In the genomic region with DNA sequence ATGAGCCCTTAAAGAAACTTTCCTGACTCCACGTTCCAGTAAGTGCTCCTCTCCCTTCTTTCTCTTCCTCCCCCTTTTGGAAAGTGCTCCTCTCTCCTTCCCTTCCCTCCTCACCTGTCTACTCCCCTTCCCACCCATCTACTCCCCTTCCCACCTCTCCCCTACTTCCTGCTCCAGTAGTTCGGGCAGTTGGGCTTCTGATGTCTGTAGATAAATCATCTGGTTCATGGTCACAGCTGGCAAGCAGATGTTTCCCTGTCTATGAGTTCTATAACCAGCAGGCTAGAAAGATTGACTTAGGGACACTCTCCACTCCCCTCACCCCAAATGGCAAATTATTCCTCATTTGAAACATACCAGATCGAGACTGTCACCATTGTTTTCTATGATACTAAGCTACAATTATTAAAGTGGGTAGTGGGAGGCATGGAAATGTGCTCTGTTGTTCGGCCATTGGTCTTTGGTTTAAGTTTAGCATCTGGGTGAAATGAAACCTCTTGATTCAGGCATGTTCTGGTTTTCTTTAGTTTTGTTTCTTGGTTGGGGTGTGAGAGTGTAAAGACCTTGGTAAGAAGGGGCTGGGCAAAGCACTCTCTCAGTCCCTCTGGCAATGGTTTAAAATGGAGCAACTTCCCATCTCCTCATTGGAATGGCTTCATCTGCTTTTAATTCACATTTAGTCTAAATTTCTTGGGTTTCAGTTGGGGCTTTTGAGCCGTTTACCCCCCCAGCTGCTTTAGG, we compare ENCODE assay signal across 25 cellular contexts.
DNase-seq lines count a peak whose midpoint lies in the region; ATAC-seq, FAIRE-seq and TF ChIP-seq lines count a peak whose summit lies in the region.
"Had no signal": no experiment of that assay in that cellular context is flagged by ENCODE, and none has a peak within 500 bp of the region (broad histone marks: within the 10 kb centered on the region; RNA-seq: fewer than 3 reads in every experiment).

No MANE protein-coding gene starts in this region.

- POLR2A ChIA-PET in HepG2 (lab: Yijun Ruan, JAX), result no interaction called here
- POLR2A ChIA-PET in K562 (lab: Yijun Ruan, JAX), result interaction anchor here (0.5 to 0.6 kb wide), 2 partner anchors 26 to 97 kb away, joined by 3 read pairs; no protein-coding TSS in a partner anchor

- FAIRE-seq in HepG2 (lab: Jason Lieb, UNC) (no peak), K562 (lab: Jason Lieb, UNC) (no peak), H54 (lab: Jason Lieb, UNC) (no peak)
- FAIRE-seq: A204.1, GM12878, H1, HTR-8/SVneo had no signal

- intact Hi-C loops in HepG2 (cut with micrococcal nuclease; ENCODE audit: unreplicated experiment) (no loop called here), right lobe of liver (cut with DNase I) (no loop called here), K562 (cut with micrococcal nuclease) (no loop called here)

- no peaks in the 10 kb centered on the region for H4K20me1 ChIP-seq in HepG2 (ENCODE audit: insufficient read depth, low read length)
- H4K20me1 ChIP-seq in K562 (replicated peaks; ENCODE audit: control insufficient read depth, insufficient read depth, low read length), result no peaks in the 10 kb centered on the region

- no peak for TF ChIP-seq RAD21 in HepG2 (CRISPR knock-in tag; IDR thresholded peaks at IDR 0.05)
- TF ChIP-seq RAD21 in K562 (CRISPR knock-in tag; conservative IDR thresholded peaks at IDR 0.05 in 1 of 2, IDR thresholded peaks at IDR 0.05 in 1 of 2), result no peak

- H3K4me3 ChIP-seq in HepG2 (replicated peaks in 1 of 3; ENCODE audit: insufficient read depth in 1 of 3, low read depth in 2 of 3, low read length in 3 of 3), result no peak overlapping the region
- H3K4me3 ChIP-seq in right lobe of liver, result no peak overlapping the region
- H3K4me3 ChIP-seq in K562, result no peak overlapping the region
- H3K4me3 ChIP-seq: GM12878 had no signal

- H3K27ac Mint-ChIP-seq in nephron progenitor cell, result peak overlapping the region; percentile 55
- H3K27ac Mint-ChIP-seq: CD4-positive, CD25-positive, alpha-beta regulatory T cell; CD8-positive, alpha-beta memory T cell; IgD-negative memory B cell had no signal

- no peaks in the 10 kb centered on the region for H3K9me3 ChIP-seq in HepG2 (ENCODE audit: low read length)
- H3K9me3 ChIP-seq in right lobe of liver, result no peaks in the 10 kb centered on the region
- peaks cover 4% of the 10 kb centered on the region for H3K9me3 ChIP-seq in K562 (replicated peaks; ENCODE audit: control insufficient read depth, insufficient read depth, low read depth, low read length)
- H3K9me3 ChIP-seq: BE2C had no signal

- TF ChIP-seq EP300 in HepG2 (IDR thresholded peaks at IDR 0.05; ENCODE audit: low read depth in 2 of 2, low read length in 2 of 2) (no peak), HepG2 (CRISPR knock-in tag; IDR thresholded peaks at IDR 0.05; ENCODE audit: borderline replicate concordance) (no peak), K562 (IDR thresholded peaks at IDR 0.05; ENCODE audit: low read length) (no peak)

- H3K4me2 ChIP-seq in HepG2 (ENCODE audit: low read depth, low read length), result no peak overlapping the region
- H3K4me2 ChIP-seq in K562 (ENCODE audit: insufficient read depth, low read length), result no peak overlapping the region

- no peak overlapping the region for H3K9ac ChIP-seq in HepG2 (ENCODE audit: insufficient read depth, low read depth, low read length)
- no peak overlapping the region for H3K9ac ChIP-seq in K562 (ENCODE audit: insufficient read depth in 1 of 2, low read depth in 2 of 2, low read length in 2 of 2)

- DNase-seq in HepG2 (ENCODE audit: low spot score), result no peak
- DNase-seq in right lobe of liver, result no peak
- peak; percentile 2 for DNase-seq in RPMI7951 (ENCODE audit: low read depth)
- peak in 2 of 4 experiments; percentile 19 to 23 for DNase-seq in K562 (ENCODE audit: extremely low read depth in 1 of 4, low spot score in 3 of 4)
- peak; percentile 8 for DNase-seq in nephron progenitor cell
- DNase-seq in H54 (ENCODE audit: insufficient read length, low spot score), result no peak
- no peak for DNase-seq in stimulated activated CD4-positive, alpha-beta T cell treated with anti-CD3 and anti-CD28 coated beads, Interleukin-4, amount 100 ng/mL, for 24 hours
- DNase-seq: ACHN; BE2C; C1 segment of cervical spinal cord; CD4-positive, CD25-positive, alpha-beta regulatory T cell; CD8-positive, alpha-beta memory T cell; COR-L47; DMS 273 treated with DMSO at 0.1 percent for 48 hours; DMS53; DND-41; EL; HCEC 1CT had no signal

- H3K27ac ChIP-seq in HepG2 (ENCODE audit: extremely low read length, insufficient read depth, low read length) (no peak overlapping the region), right lobe of liver (no peak overlapping the region), K562 (ENCODE audit: extremely low read depth, low read depth, low read length) (no peak overlapping the region)
- H3K27ac ChIP-seq: HL-60 had no signal

- no peak overlapping the region for H3K4me3 Mint-ChIP-seq in nephron progenitor cell
- H3K4me3 Mint-ChIP-seq: CD4-positive, CD25-positive, alpha-beta regulatory T cell; CD8-positive, alpha-beta memory T cell; IgD-negative memory B cell had no signal

- H3K9me1 ChIP-seq in K562 (ENCODE audit: control insufficient read depth, insufficient read depth, low read length), result no peaks in the 10 kb centered on the region

- CTCF ChIA-PET in HepG2 (lab: Yijun Ruan, JAX; ENCODE audit: low intra/inter-chr PET ratio, low total read pairs) (no interaction called here), K562 (lab: Yijun Ruan, JAX; ENCODE audit: low intra/inter-chr PET ratio) (no interaction called here)

- in situ Hi-C loops in HepG2 (cut with HindIII; ENCODE audit: extremely low pct_ligation_motif_present, low pct_unique_long_range_greater_than_20kb) (no loop called here), K562 (cut with MboI) (no loop called here)

- H3K4me1 ChIP-seq in HepG2 (ENCODE audit: insufficient read depth, low read length), result no peaks in the 10 kb centered on the region
- H3K4me1 ChIP-seq in right lobe of liver, result no peaks in the 10 kb centered on the region
- 0 out of 5 replicates have a peak, but pooled peaks cover 0 to 3% of the 10 kb centered on the region in 2 experiments for H3K4me1 ChIP-seq in K562 (replicated peaks in 1 of 2; ENCODE audit: control insufficient read depth in 2 of 2, insufficient read depth in 2 of 2, low read length in 2 of 2)
- H3K4me1 ChIP-seq: BE2C had no signal

- H2AFZ ChIP-seq in HepG2 (ENCODE audit: low read length) (no peak overlapping the region), K562 (ENCODE audit: low read depth, low read length) (peak overlapping the region; percentile 61)

- TF ChIP-seq POLR2A in HepG2 (IDR thresholded peaks at IDR 0.05; ENCODE audit: insufficient read depth in 1 of 2, low read depth in 2 of 2, low read length in 2 of 2) (no peak), right lobe of liver (IDR thresholded peaks at IDR 0.05) (no peak), K562 (conservative IDR thresholded peaks at IDR 0.05) (no peak), H54 (IDR thresholded peaks at IDR 0.05; ENCODE audit: low read depth, low read length) (no peak)

- TF ChIP-seq CTCF in HepG2 (CRISPR knock-in tag; IDR thresholded peaks at IDR 0.05) (no peak), right lobe of liver (IDR thresholded peaks at IDR 0.05) (no peak), K562 (IDR thresholded peaks at IDR 0.05 in 2 of 3, conservative IDR thresholded peaks at IDR 0.05 in 1 of 3; ENCODE audit: insufficient read depth in 2 of 3, low read depth in 1 of 3, low read length in 3 of 3) (no peak), nephron progenitor cell (IDR thresholded peaks at IDR 0.05) (no peak)

- H3K79me2 ChIP-seq in HepG2 (ENCODE audit: insufficient read depth, low read length) (no peaks in the 10 kb centered on the region), K562 (ENCODE audit: control insufficient read depth, insufficient read depth, low read length) (no peaks in the 10 kb centered on the region)

- ATAC-seq in HepG2 (no peak), right lobe of liver (no peak), K562 (peak; percentile 42; the same call in 1 of the 3 replicates), HG03139 (IDR thresholded peaks at IDR 0.05; ENCODE audit: unreplicated experiment) (no peak)
- ATAC-seq: GM12878 had no signal

- H3K27me3 Mint-ChIP-seq in nephron progenitor cell (ENCODE audit: low read depth, poor library complexity), result no peaks in the 10 kb centered on the region
- H3K27me3 Mint-ChIP-seq: CD4-positive, CD25-positive, alpha-beta regulatory T cell; CD8-positive, alpha-beta memory T cell had no signal

- H3K4me1 Mint-ChIP-seq in nephron progenitor cell, result peaks cover 9% of the 10 kb centered on the region
- H3K4me1 Mint-ChIP-seq: CD4-positive, CD25-positive, alpha-beta regulatory T cell; CD8-positive, alpha-beta memory T cell; IgD-negative memory B cell had no signal

- H3K36me3 ChIP-seq in HepG2 (replicated peaks in 1 of 2; ENCODE audit: control insufficient read depth in 1 of 2, insufficient read depth in 2 of 2, low read length in 2 of 2) (no peaks in the 10 kb centered on the region), right lobe of liver (no peaks in the 10 kb centered on the region), K562 (ENCODE audit: control insufficient read depth, insufficient read depth, low read length) (no peaks in the 10 kb centered on the region)
- H3K36me3 ChIP-seq: BE2C had no signal

- BruUV-seq in HepG2 (replicated peaks; lab: Mats Ljungman, UMichigan) (no TSS peak), K562 (replicated peaks; lab: Mats Ljungman, UMichigan) (no TSS peak)

- no peaks in the 10 kb centered on the region for H3K36me3 Mint-ChIP-seq in nephron progenitor cell (ENCODE audit: low read depth)
- H3K36me3 Mint-ChIP-seq: CD4-positive, CD25-positive, alpha-beta regulatory T cell; CD8-positive, alpha-beta memory T cell had no signal

- under 1% methylated on average over 5 of the region's 5 CpGs for WGBS in HepG2 (ENCODE audit: low lambda C conversion rate)
- 49% methylated on average over 5 of the region's 5 CpGs for WGBS in right lobe of liver (ENCODE audit: insufficient coverage, low coverage, low lambda C conversion rate, missing lambda C conversion rate)
- 11% methylated on average over 5 of the region's 5 CpGs for WGBS in K562 (ENCODE audit: insufficient coverage, low coverage, missing lambda C conversion rate)

- H3K27me3 ChIP-seq in HepG2 (ENCODE audit: control insufficient read depth in 1 of 2, insufficient read depth in 2 of 2, low read length in 2 of 2), result peaks cover 0 to 2% of the 10 kb centered on the region in 2 experiments; a peak in 1 of 5 replicates
- no peaks in the 10 kb centered on the region for H3K27me3 ChIP-seq in right lobe of liver
- no peaks in the 10 kb centered on the region for H3K27me3 ChIP-seq in K562 (ENCODE audit: control insufficient read depth in 2 of 2, insufficient read depth in 2 of 2, low read length in 2 of 2)
- H3K27me3 ChIP-seq: BE2C had no signal

- H3K9me3 Mint-ChIP-seq in nephron progenitor cell, result peaks cover 20% of the 10 kb centered on the region

TF ChIP-seq in HepG2, 621 proteins besides CTCF, POLR2A, EP300 and RAD21 (continues in another document):
- TF ChIP-seq KAT7 (CRISPR knock-in tag; IDR thresholded peaks at IDR 0.05; ENCODE audit: borderline replicate concordance), result no peak

TF ChIP-seq in K562, 482 proteins besides CTCF, POLR2A, EP300 and RAD21 (continues in another document):
- TF ChIP-seq ZNF586 (CRISPR knock-in tag; conservative IDR thresholded peaks at IDR 0.05), result no peak

Comparison
In these comparisons a context has a peak if more than half of its experiments do, and no peak if none do; other contexts are left out.
1. DNase-seq: peak in RPMI7951 (single experiment) and nephron progenitor cell (single experiment); none in HepG2 (single experiment), right lobe of liver (0 of 3), H54 (single experiment) and stimulated activated CD4-positive, alpha-beta T cell treated with anti-CD3 and anti-CD28 coated beads, Interleukin-4, amount 100 ng/mL, for 24 hours (single experiment).
2. Of the 241 proteins assayed by ChIP-seq in both HepG2 and K562: peak only in HepG2: HNRNPK and PCBP2; only in K562: KLF16, MEIS2, NCOR1 and TRIM24; in both: none; in neither: 234; mixed calls (peak in some experiments, not most) for 1.